In genomic region chr4:121869841-121870822, GRCh38 we compare ENCODE assay signal across 8 cellular contexts. TPM values are rescaled to one million over a fixed set of nuclear protein-coding genes. Genes with fewer than 3 reads are reported as not detected.
DNase-seq lines count a peak whose midpoint lies in the region; ATAC-seq and TF ChIP-seq lines count a peak whose summit lies in the region.

Gene BBS7 (minus strand): TSS chr4:121870474. CDS start chr4:121870313, 161 bp downstream.

- H3K9me3 ChIP-seq in Panc1 (ENCODE audit: control insufficient read depth, insufficient read depth, low read depth, low read length) (no peaks in the 10 kb centered on the region), mucosa of rectum (ENCODE audit: control insufficient read depth in 2 of 2, low read length in 2 of 2) (no peaks in the 10 kb centered on the region)

- no peaks in the 10 kb centered on the region; the same call in 1 of the 2 replicates for H3K36me3 ChIP-seq in Panc1 (ENCODE audit: control insufficient read depth, insufficient read depth, low read length)
- no peaks in the 10 kb centered on the region for H3K36me3 ChIP-seq in mucosa of rectum (ENCODE audit: control insufficient read depth in 2 of 2, insufficient read depth in 2 of 2, low read length in 2 of 2)

- CTCF ChIA-PET in Panc1 (lab: Charles Lee) = interaction anchor here (0.6 kb wide), 1 partner anchor 9 kb away, joined by 3 read pairs; no protein-coding TSS in a partner anchor

- H3K27me3 Mint-ChIP-seq in activated T-cell treated with anti-CD3 and anti-CD28 coated beads, Interleukin-2, amount 50 U/mL, for 4 hours (ENCODE audit: low read depth) = peaks cover 11% of the 10 kb centered on the region

- POLR2A ChIA-PET in Panc1 (lab: Charles Lee) = no interaction called here

- DNase-seq in DMS153 treated with DMSO at 0.1 percent for 48 hours (lab: John Stamatoyannopoulos, UW; ENCODE audit: unreplicated experiment) = peak; percentile 96
- DNase-seq in KBM-7 = peak; percentile 99
- DNase-seq in Panc1 (ENCODE audit: low read depth, low spot score) = peak; percentile 56
- peak; percentile 97 for DNase-seq in activated T-cell treated with anti-CD3 and anti-CD28 coated beads, Interleukin-2, amount 50 U/mL, for 4 hours
- peak; percentile 95 for DNase-seq in erythroblast (lab: John Stamatoyannopoulos, UW)
- DNase-seq in stimulated activated CD8-positive, alpha-beta memory T cell treated with anti-CD3 and anti-CD28 coated beads, Interleukin-4, amount 100 ng/mL, for 48 hours = peak; percentile 99

- TF ChIP-seq POLR2A in erythroblast (IDR thresholded peaks at IDR 0.05; ENCODE audit: low read length) = peak; percentile 79

- H3K9me3 Mint-ChIP-seq in activated T-cell treated with anti-CD3 and anti-CD28 coated beads, Interleukin-2, amount 50 U/mL, for 4 hours = no peaks in the 10 kb centered on the region

- H3K4me3 ChIP-seq in Panc1 (ENCODE audit: low read depth in 2 of 2, low read length in 2 of 2) (peak within 1 kb of the TSS; percentile 85), mucosa of rectum (ENCODE audit: low read length in 2 of 2) (peak within 1 kb of the TSS; percentile 89 to 91)

- peaks cover 3% of the 10 kb centered on the region; the same call in 1 of the 2 replicates for H3K4me1 ChIP-seq in Panc1 (ENCODE audit: control insufficient read depth, insufficient read depth, low read length)
- H3K4me1 ChIP-seq in mucosa of rectum (ENCODE audit: control insufficient read depth in 2 of 2, insufficient read depth in 2 of 2, low read length in 2 of 2) = peaks cover 0 to 10% of the 10 kb centered on the region in 2 donors

- ATAC-seq in GM21717 (IDR thresholded peaks at IDR 0.05; ENCODE audit: unreplicated experiment) (peak; percentile 100), Panc1 (peak; percentile 99)
- peak; percentile 99 for ATAC-seq in activated T-cell treated with anti-CD3 and anti-CD28 coated beads, Interleukin-2, amount 50 U/mL, for 4 hours

- peak within 1 kb of the TSS; percentile 96 for H3K4me3 Mint-ChIP-seq in activated T-cell treated with anti-CD3 and anti-CD28 coated beads, Interleukin-2, amount 50 U/mL, for 4 hours

- peaks cover 14% of the 10 kb centered on the region for H3K4me1 Mint-ChIP-seq in activated T-cell treated with anti-CD3 and anti-CD28 coated beads, Interleukin-2, amount 50 U/mL, for 4 hours (ENCODE audit: low read depth)

- peak within 1 kb of the TSS; percentile 91 to 92 for H3K9ac ChIP-seq in mucosa of rectum (ENCODE audit: low read depth in 1 of 2, low read length in 2 of 2)

- BruUV-seq in Panc1 (replicated peaks; lab: Mats Ljungman, UMichigan) = no TSS peak

- H3K27me3 ChIP-seq in Panc1 (ENCODE audit: control insufficient read depth, insufficient read depth, low read length) (no peaks in the 10 kb centered on the region), mucosa of rectum (ENCODE audit: control insufficient read depth in 2 of 2, insufficient read depth in 2 of 2, low read length in 2 of 2) (no peaks in the 10 kb centered on the region)

- peak within 1 kb of the TSS; percentile 74 for H3K27ac ChIP-seq in Panc1 (ENCODE audit: low read length)
- H3K27ac ChIP-seq in mucosa of rectum (ENCODE audit: low read depth in 2 of 2, low read length in 2 of 2) = peak within 1 kb of the TSS; percentile 86 to 89

- intact Hi-C loops in Panc1 (cut with micrococcal nuclease; ENCODE audit: unreplicated experiment) = no loop called here

- TF ChIP-seq CTCF in Panc1 (IDR thresholded peaks at IDR 0.05) = no peak

- peaks cover 15% of the 10 kb centered on the region for H3K36me3 Mint-ChIP-seq in activated T-cell treated with anti-CD3 and anti-CD28 coated beads, Interleukin-2, amount 50 U/mL, for 4 hours (ENCODE audit: insufficient read depth)

- in situ Hi-C loops in KBM-7 (cut with MboI; ENCODE audit: low pct_unique_long_range_greater_than_20kb, low sequenced_read_pairs) (no loop called here), Panc1 (cut with HindIII; ENCODE audit: low pct_unique_long_range_greater_than_20kb, low sequenced_read_pairs) (no loop called here)

RNA-seq across cellular contexts. Expression of gene BBS7, which starts in this region (rescaled TPM):
- total RNA-seq in Panc1 (2021; ENCODE audit: unreplicated experiment) = 9.1 TPM
- 9.6 TPM for polyA plus RNA-seq in Panc1 (2012; ENCODE audit: insufficient read length)
- total RNA-seq in activated T-cell treated with anti-CD3 and anti-CD28 coated beads, Interleukin-2, amount 50 U/mL, for 4 hours = 10 to 100 TPM; 18.9 to 23.6 (median 21.5) TPM

Comparison
In these comparisons a context has a peak if more than half of its experiments do, and no peak if none do; other contexts are left out.
1. Peak in every context shown above with its lines: DNase-seq, ATAC-seq, H3K4me3 ChIP-seq and H3K27ac ChIP-seq.